1 cellular context compared by ENCODE assay signal in the genomic region with DNA sequence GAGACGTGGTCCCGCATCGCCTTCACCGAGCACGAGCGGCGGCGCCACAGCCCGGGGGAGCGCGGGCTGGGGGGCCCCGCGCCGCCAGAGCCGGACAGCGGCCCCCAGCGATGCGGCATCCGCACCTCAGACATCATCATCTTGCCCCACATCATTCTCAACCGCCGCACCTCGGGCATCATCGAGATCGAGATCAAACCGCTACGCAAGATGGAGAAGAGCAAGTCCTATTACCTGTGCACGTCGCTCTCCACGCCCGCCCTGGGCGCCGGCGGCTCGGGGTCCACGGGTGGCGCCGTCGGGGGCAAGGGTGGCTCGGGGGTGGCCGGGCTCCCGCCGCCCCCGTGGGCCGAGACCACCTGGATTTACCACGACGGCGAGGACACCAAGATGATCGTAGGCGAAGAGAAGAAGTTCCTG.
TF ChIP-seq lines count a peak whose summit lies in the region.

No MANE protein-coding gene starts in this region.

TF ChIP-seq in GM23338, 12 proteins besides CTCF, POLR2A, EP300 and RAD21 (continued from another document):
- TF ChIP-seq STAT1 (IDR thresholded peaks at IDR 0.05; ENCODE audit: unreplicated experiment), result no peak
- no peak for TF ChIP-seq ZNF331 (CRISPR knock-in tag; IDR thresholded peaks at IDR 0.05; ENCODE audit: low read depth)
- TF ChIP-seq, protein P1, sequence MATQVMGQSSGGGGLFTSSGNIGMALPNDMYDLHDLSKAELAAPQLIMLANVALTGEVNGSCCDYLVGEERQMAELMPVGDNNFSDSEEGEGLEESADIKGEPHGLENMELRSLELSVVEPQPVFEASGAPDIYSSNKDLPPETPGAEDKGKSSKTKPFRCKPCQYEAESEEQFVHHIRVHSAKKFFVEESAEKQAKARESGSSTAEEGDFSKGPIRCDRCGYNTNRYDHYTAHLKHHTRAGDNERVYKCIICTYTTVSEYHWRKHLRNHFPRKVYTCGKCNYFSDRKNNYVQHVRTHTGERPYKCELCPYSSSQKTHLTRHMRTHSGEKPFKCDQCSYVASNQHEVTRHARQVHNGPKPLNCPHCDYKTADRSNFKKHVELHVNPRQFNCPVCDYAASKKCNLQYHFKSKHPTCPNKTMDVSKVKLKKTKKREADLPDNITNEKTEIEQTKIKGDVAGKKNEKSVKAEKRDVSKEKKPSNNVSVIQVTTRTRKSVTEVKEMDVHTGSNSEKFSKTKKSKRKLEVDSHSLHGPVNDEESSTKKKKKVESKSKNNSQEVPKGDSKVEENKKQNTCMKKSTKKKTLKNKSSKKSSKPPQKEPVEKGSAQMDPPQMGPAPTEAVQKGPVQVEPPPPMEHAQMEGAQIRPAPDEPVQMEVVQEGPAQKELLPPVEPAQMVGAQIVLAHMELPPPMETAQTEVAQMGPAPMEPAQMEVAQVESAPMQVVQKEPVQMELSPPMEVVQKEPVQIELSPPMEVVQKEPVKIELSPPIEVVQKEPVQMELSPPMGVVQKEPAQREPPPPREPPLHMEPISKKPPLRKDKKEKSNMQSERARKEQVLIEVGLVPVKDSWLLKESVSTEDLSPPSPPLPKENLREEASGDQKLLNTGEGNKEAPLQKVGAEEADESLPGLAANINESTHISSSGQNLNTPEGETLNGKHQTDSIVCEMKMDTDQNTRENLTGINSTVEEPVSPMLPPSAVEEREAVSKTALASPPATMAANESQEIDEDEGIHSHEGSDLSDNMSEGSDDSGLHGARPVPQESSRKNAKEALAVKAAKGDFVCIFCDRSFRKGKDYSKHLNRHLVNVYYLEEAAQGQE (IDR thresholded peaks at IDR 0.05; ENCODE audit: unreplicated experiment), result no peak
- TF ChIP-seq EZH2 (IDR thresholded peaks at IDR 0.05; ENCODE audit: low read depth, unreplicated experiment), result no peak
- TF ChIP-seq NANOG (IDR thresholded peaks at IDR 0.05; ENCODE audit: borderline replicate concordance), result no peak
- no peak for TF ChIP-seq EZH2phosphoT487 (IDR thresholded peaks at IDR 0.05; ENCODE audit: unreplicated experiment)
- no peak for TF ChIP-seq ZNF114 (CRISPR knock-in tag; IDR thresholded peaks at IDR 0.05)
- no peak for TF ChIP-seq POLR2AphosphoS5 (IDR thresholded peaks at IDR 0.05; ENCODE audit: low read depth)
- TF ChIP-seq, protein P2, sequence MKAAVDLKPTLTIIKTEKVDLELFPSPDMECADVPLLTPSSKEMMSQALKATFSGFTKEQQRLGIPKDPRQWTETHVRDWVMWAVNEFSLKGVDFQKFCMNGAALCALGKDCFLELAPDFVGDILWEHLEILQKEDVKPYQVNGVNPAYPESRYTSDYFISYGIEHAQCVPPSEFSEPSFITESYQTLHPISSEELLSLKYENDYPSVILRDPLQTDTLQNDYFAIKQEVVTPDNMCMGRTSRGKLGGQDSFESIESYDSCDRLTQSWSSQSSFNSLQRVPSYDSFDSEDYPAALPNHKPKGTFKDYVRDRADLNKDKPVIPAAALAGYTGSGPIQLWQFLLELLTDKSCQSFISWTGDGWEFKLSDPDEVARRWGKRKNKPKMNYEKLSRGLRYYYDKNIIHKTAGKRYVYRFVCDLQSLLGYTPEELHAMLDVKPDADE (IDR thresholded peaks at IDR 0.05), result no peak
- no peak for TF ChIP-seq CREB1 (CRISPR knock-in tag; IDR thresholded peaks at IDR 0.05; ENCODE audit: low read depth)
